1 cellular context compared by ENCODE assay signal in the genomic region with DNA sequence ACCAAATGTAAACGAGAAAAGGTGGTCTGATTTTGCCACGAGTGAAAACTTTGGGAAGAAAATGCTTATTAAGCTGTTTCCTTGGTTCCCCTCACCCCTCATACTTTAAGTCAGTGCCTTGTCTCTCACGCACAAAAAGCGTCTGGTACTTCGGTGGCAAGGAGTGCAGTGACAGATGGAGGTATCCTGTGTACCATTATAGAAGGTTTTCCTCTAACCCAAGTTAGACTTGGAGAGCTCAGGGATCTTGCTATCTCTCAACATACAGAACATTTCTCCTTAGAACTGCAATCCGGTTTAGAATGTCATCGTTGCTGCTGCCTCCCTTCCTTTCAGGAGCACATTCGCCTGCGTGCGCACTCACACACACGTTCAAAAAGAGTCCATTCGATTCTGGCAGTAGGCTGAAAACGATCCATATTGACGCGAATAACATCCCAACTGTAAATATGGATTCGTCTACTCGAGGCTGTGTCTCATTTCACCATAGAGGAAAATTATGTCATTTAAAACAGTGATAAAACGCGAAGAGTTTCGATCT.
A peak's percentile ranks its signal among the peaks of the same experiment; 100 is the strongest.
TF ChIP-seq lines count a peak whose summit lies in the region.

No MANE protein-coding gene starts in this region.

TF ChIP-seq in HepG2, 621 proteins besides CTCF, POLR2A, EP300 and RAD21 (continued from another document):
- TF ChIP-seq, protein P1, sequence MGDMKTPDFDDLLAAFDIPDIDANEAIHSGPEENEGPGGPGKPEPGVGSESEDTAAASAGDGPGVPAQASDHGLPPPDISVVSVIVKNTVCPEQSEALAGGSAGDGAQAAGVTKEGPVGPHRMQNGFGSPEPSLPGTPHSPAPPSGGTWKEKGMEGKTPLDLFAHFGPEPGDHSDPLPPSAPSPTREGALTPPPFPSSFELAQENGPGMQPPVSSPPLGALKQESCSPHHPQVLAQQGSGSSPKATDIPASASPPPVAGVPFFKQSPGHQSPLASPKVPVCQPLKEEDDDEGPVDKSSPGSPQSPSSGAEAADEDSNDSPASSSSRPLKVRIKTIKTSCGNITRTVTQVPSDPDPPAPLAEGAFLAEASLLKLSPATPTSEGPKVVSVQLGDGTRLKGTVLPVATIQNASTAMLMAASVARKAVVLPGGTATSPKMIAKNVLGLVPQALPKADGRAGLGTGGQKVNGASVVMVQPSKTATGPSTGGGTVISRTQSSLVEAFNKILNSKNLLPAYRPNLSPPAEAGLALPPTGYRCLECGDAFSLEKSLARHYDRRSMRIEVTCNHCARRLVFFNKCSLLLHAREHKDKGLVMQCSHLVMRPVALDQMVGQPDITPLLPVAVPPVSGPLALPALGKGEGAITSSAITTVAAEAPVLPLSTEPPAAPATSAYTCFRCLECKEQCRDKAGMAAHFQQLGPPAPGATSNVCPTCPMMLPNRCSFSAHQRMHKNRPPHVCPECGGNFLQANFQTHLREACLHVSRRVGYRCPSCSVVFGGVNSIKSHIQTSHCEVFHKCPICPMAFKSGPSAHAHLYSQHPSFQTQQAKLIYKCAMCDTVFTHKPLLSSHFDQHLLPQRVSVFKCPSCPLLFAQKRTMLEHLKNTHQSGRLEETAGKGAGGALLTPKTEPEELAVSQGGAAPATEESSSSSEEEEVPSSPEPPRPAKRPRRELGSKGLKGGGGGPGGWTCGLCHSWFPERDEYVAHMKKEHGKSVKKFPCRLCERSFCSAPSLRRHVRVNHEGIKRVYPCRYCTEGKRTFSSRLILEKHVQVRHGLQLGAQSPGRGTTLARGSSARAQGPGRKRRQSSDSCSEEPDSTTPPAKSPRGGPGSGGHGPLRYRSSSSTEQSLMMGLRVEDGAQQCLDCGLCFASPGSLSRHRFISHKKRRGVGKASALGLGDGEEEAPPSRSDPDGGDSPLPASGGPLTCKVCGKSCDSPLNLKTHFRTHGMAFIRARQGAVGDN (CRISPR knock-in tag; IDR thresholded peaks at IDR 0.05) = no peak
- no peak for TF ChIP-seq RFXAP (CRISPR knock-in tag; IDR thresholded peaks at IDR 0.05; ENCODE audit: borderline replicate concordance)
- no peak for TF ChIP-seq FOXK2 (IDR thresholded peaks at IDR 0.05)
- TF ChIP-seq, protein P2, sequence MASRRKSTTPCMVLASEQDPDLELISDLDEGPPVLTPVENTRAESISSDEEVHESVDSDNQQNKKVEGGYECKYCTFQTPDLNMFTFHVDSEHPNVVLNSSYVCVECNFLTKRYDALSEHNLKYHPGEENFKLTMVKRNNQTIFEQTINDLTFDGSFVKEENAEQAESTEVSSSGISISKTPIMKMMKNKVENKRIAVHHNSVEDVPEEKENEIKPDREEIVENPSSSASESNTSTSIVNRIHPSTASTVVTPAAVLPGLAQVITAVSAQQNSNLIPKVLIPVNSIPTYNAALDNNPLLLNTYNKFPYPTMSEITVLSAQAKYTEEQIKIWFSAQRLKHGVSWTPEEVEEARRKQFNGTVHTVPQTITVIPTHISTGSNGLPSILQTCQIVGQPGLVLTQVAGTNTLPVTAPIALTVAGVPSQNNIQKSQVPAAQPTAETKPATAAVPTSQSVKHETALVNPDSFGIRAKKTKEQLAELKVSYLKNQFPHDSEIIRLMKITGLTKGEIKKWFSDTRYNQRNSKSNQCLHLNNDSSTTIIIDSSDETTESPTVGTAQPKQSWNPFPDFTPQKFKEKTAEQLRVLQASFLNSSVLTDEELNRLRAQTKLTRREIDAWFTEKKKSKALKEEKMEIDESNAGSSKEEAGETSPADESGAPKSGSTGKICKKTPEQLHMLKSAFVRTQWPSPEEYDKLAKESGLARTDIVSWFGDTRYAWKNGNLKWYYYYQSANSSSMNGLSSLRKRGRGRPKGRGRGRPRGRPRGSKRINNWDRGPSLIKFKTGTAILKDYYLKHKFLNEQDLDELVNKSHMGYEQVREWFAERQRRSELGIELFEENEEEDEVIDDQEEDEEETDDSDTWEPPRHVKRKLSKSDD (CRISPR knock-in tag; IDR thresholded peaks at IDR 0.05; ENCODE audit: low read depth) = no peak
- TF ChIP-seq, protein P3, sequence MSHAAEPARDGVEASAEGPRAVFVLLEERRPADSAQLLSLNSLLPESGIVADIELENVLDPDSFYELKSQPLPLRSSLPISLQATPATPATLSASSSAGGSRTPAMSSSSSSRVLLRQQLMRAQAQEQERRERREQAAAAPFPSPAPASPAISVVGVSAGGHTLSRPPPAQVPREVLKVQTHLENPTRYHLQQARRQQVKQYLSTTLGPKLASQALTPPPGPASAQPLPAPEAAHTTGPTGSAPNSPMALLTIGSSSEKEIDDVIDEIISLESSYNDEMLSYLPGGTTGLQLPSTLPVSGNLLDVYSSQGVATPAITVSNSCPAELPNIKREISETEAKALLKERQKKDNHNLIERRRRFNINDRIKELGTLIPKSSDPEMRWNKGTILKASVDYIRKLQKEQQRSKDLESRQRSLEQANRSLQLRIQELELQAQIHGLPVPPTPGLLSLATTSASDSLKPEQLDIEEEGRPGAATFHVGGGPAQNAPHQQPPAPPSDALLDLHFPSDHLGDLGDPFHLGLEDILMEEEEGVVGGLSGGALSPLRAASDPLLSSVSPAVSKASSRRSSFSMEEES (CRISPR knock-in tag; IDR thresholded peaks at IDR 0.05) = no peak
- TF ChIP-seq, protein P4, sequence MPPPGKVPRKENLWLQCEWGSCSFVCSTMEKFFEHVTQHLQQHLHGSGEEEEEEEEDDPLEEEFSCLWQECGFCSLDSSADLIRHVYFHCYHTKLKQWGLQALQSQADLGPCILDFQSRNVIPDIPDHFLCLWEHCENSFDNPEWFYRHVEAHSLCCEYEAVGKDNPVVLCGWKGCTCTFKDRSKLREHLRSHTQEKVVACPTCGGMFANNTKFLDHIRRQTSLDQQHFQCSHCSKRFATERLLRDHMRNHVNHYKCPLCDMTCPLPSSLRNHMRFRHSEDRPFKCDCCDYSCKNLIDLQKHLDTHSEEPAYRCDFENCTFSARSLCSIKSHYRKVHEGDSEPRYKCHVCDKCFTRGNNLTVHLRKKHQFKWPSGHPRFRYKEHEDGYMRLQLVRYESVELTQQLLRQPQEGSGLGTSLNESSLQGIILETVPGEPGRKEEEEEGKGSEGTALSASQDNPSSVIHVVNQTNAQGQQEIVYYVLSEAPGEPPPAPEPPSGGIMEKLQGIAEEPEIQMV (CRISPR knock-in tag; IDR thresholded peaks at IDR 0.05; ENCODE audit: low read depth) = no peak
- peak; percentile 67 for TF ChIP-seq SALL1 (CRISPR knock-in tag; IDR thresholded peaks at IDR 0.05)
- 0 out of 2 replicates have a peak, but pooled peaks have one; percentile 45 for TF ChIP-seq SIN3A (IDR thresholded peaks at IDR 0.05; ENCODE audit: borderline replicate concordance, low read depth, low read length)
- no peak for TF ChIP-seq TEAD2 (CRISPR knock-in tag; IDR thresholded peaks at IDR 0.05)
- no peak for TF ChIP-seq ZNF83 (CRISPR knock-in tag; IDR thresholded peaks at IDR 0.05; ENCODE audit: borderline replicate concordance)
- TF ChIP-seq CREB1 (IDR thresholded peaks at IDR 0.05) = no peak
- no peak for TF ChIP-seq CREB1 (CRISPR knock-in tag; IDR thresholded peaks at IDR 0.05)
- 0 out of 2 replicates have a peak, but pooled peaks have one; percentile 1 for TF ChIP-seq ZFX (CRISPR knock-in tag; IDR thresholded peaks at IDR 0.05; ENCODE audit: low read depth)
- TF ChIP-seq RNF2 (conservative IDR thresholded peaks at IDR 0.05; ENCODE audit: low read depth) = no peak
